In genomic region chr12:51887476-51888315, GRCh38 we compare ENCODE assay signal across 1 cellular context.
TF ChIP-seq lines count a peak whose summit lies in the region.

A gene with protein sequence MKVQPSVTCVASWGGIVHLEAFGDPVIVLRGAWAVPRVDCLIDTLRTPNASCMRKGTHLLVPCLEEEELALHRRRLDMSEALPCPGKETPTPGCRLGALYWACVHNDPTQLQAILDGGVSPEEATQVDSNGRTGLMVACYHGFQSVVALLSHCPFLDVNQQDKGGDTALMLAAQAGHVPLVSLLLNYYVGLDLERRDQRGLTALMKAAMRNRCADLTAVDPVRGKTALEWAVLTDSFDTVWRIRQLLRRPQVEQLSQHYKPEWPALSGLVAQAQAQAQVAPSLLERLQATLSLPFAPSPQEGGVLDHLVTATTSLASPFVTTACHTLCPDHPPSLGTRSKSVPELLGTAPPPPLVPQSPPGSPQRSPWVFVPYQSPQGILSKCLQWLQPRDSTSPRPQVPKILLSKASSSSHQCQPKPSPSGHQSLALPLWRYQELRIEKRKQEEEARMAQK (plus strand): TSS chr12:51888103. CDS start chr12:51888187, 84 bp downstream.

TF ChIP-seq in K562, 482 proteins besides CTCF, POLR2A, EP300 and RAD21 (continues in another document):
- TF ChIP-seq HNRNPH1 (optimal IDR thresholded peaks at IDR 0.05; ENCODE audit: low read depth, low read length) (no peak), LEF1 (IDR thresholded peaks at IDR 0.05) (no peak), ZNF408 (CRISPR knock-in tag; IDR thresholded peaks at IDR 0.05; ENCODE audit: low read depth) (no peak), FOXM1 (IDR thresholded peaks at IDR 0.05; ENCODE audit: low read depth) (no peak), FOXM1 (CRISPR knock-in tag; IDR thresholded peaks at IDR 0.05; ENCODE audit: low read depth) (no peak), ZFX (CRISPR knock-in tag; IDR thresholded peaks at IDR 0.05) (peak; percentile 34; the same call in 1 of the 2 replicates), MTA1 (IDR thresholded peaks at IDR 0.05; ENCODE audit: borderline replicate concordance) (no peak), NRF1 (conservative IDR thresholded peaks at IDR 0.05 in 1 of 2, IDR thresholded peaks at IDR 0.05 in 1 of 2) (peak in 1 of 2 experiments; percentile 32; a peak in 2 of 4 replicates), ARHGAP35 (IDR thresholded peaks at IDR 0.05; ENCODE audit: partially characterized antibody) (no peak), MAZ (CRISPR knock-in tag; conservative IDR thresholded peaks at IDR 0.05 in 1 of 2, IDR thresholded peaks at IDR 0.05 in 1 of 2) (no peak), HIVEP1 (CRISPR knock-in tag; IDR thresholded peaks at IDR 0.05) (no peak), NR3C1 (CRISPR knock-in tag; IDR thresholded peaks at IDR 0.05) (no peak), FOS (IDR thresholded peaks at IDR 0.05; ENCODE audit: extremely low read depth, insufficient read length) (no peak), STAT5A (IDR thresholded peaks at IDR 0.05; ENCODE audit: borderline replicate concordance, low read length) (no peak), XRCC5 (IDR thresholded peaks at IDR 0.05; ENCODE audit: low read depth, low read length) (no peak), ZNF175 (CRISPR knock-in tag; IDR thresholded peaks at IDR 0.05; ENCODE audit: low read depth) (no peak), NCOA4 (IDR thresholded peaks at IDR 0.05; ENCODE audit: partially characterized antibody) (no peak), ZNF707 (CRISPR knock-in tag; conservative IDR thresholded peaks at IDR 0.05) (no peak), SUPT5H (IDR thresholded peaks at IDR 0.05) (no peak), PKNOX1 (IDR thresholded peaks at IDR 0.05) (peak; percentile 56), TBP (optimal IDR thresholded peaks at IDR 0.05; ENCODE audit: low read depth, low read length) (no peak), SMAD4 (CRISPR knock-in tag; conservative IDR thresholded peaks at IDR 0.05) (no peak), ZFP36 (IDR thresholded peaks at IDR 0.05; ENCODE audit: low read depth, low read length, partially characterized antibody) (no peak), ZNF24 (IDR thresholded peaks at IDR 0.05) (no peak), HMG20B (CRISPR knock-in tag; IDR thresholded peaks at IDR 0.05) (no peak), TSHZ1 (CRISPR knock-in tag; IDR thresholded peaks at IDR 0.05) (no peak), BCLAF1 (IDR thresholded peaks at IDR 0.05; ENCODE audit: borderline replicate concordance in 1 of 2, control insufficient read depth in 1 of 2, low read depth in 2 of 2, low read length in 1 of 2) (no peak), BMI1 (IDR thresholded peaks at IDR 0.05; ENCODE audit: low read length) (no peak), ZBTB7A (IDR thresholded peaks at IDR 0.05; ENCODE audit: borderline replicate concordance, control insufficient read depth, low read depth, low read length) (peak; percentile 54), NFXL1 (CRISPR knock-in tag; IDR thresholded peaks at IDR 0.05) (no peak), DMBX1 (CRISPR knock-in tag; IDR thresholded peaks at IDR 0.05; ENCODE audit: borderline replicate concordance) (no peak), SMARCA5 (IDR thresholded peaks at IDR 0.05) (no peak), SRSF1 (IDR thresholded peaks at IDR 0.05; ENCODE audit: low read depth, low read length) (no peak), GTF3C2 (IDR thresholded peaks at IDR 0.05; ENCODE audit: borderline replicate concordance, extremely low read depth, insufficient read length) (no peak), POLR2G (IDR thresholded peaks at IDR 0.05; ENCODE audit: low read depth, low read length) (peak; percentile 35; the same call in 1 of the 2 replicates), RHOXF2B (CRISPR knock-in tag; conservative IDR thresholded peaks at IDR 0.05) (no peak), ESRRA (IDR thresholded peaks at IDR 0.05; ENCODE audit: borderline replicate concordance, low read depth) (no peak), ZNF253 (CRISPR knock-in tag; conservative IDR thresholded peaks at IDR 0.05) (no peak), FOXA3 (CRISPR knock-in tag; conservative IDR thresholded peaks at IDR 0.05 in 1 of 2, IDR thresholded peaks at IDR 0.05 in 1 of 2) (no peak), HCFC1 (IDR thresholded peaks at IDR 0.05; ENCODE audit: low read depth, low read length) (no peak), ADNP (tag; IDR thresholded peaks at IDR 0.05) (no peak), ZNF764 (CRISPR knock-in tag; IDR thresholded peaks at IDR 0.05; ENCODE audit: low read depth) (no peak), RBFOX2 (IDR thresholded peaks at IDR 0.05; ENCODE audit: low read depth, low read length) (peak; percentile 29; the same call in 1 of the 2 replicates), ELK1 (CRISPR knock-in tag; IDR thresholded peaks at IDR 0.05) (no peak), NR2F6 (CRISPR knock-in tag; IDR thresholded peaks at IDR 0.05) (0 out of 2 replicates have a peak, but pooled peaks have one; percentile 21), L3MBTL2 (IDR thresholded peaks at IDR 0.05) (peak; percentile 34; the same call in 1 of the 2 replicates)
- TF ChIP-seq, protein P1, sequence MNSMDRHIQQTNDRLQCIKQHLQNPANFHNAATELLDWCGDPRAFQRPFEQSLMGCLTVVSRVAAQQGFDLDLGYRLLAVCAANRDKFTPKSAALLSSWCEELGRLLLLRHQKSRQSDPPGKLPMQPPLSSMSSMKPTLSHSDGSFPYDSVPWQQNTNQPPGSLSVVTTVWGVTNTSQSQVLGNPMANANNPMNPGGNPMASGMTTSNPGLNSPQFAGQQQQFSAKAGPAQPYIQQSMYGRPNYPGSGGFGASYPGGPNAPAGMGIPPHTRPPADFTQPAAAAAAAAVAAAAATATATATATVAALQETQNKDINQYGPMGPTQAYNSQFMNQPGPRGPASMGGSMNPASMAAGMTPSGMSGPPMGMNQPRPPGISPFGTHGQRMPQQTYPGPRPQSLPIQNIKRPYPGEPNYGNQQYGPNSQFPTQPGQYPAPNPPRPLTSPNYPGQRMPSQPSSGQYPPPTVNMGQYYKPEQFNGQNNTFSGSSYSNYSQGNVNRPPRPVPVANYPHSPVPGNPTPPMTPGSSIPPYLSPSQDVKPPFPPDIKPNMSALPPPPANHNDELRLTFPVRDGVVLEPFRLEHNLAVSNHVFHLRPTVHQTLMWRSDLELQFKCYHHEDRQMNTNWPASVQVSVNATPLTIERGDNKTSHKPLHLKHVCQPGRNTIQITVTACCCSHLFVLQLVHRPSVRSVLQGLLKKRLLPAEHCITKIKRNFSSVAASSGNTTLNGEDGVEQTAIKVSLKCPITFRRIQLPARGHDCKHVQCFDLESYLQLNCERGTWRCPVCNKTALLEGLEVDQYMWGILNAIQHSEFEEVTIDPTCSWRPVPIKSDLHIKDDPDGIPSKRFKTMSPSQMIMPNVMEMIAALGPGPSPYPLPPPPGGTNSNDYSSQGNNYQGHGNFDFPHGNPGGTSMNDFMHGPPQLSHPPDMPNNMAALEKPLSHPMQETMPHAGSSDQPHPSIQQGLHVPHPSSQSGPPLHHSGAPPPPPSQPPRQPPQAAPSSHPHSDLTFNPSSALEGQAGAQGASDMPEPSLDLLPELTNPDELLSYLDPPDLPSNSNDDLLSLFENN (IDR thresholded peaks at IDR 0.05; ENCODE audit: low read depth in 2 of 2, low read length in 2 of 2): no peak
- TF ChIP-seq, protein P2, sequence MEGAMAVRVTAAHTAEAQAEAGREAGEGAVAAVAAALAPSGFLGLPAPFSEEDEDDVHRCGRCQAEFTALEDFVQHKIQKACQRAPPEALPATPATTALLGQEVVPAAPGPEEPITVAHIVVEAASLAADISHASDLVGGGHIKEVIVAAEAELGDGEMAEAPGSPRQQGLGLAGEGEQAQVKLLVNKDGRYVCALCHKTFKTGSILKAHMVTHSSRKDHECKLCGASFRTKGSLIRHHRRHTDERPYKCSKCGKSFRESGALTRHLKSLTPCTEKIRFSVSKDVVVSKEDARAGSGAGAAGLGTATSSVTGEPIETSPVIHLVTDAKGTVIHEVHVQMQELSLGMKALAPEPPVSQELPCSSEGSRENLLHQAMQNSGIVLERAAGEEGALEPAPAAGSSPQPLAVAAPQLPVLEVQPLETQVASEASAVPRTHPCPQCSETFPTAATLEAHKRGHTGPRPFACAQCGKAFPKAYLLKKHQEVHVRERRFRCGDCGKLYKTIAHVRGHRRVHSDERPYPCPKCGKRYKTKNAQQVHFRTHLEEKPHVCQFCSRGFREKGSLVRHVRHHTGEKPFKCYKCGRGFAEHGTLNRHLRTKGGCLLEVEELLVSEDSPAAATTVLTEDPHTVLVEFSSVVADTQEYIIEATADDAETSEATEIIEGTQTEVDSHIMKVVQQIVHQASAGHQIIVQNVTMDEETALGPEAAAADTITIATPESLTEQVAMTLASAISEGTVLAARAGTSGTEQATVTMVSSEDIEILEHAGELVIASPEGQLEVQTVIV (CRISPR knock-in tag; IDR thresholded peaks at IDR 0.05; ENCODE audit: borderline replicate concordance): no peak
